26 cellular contexts compared by ENCODE assay signal in genomic region chr10:87940210-87940609, GRCh38.
"Had no signal": no experiment of that assay in that cellular context is flagged by ENCODE, and none has a peak within 500 bp of the region (broad histone marks: within the 10 kb centered on the region; RNA-seq: fewer than 3 reads in every experiment).

No MANE protein-coding gene starts in this region.

- H3K27ac Mint-ChIP-seq: activated CD4-positive, alpha-beta memory T cell treated with anti-CD3 and anti-CD28 coated beads for 36 hours; activated CD4-positive, alpha-beta T cell treated with anti-CD3 and anti-CD28 coated beads, Interleukin-2, amount 10 ng/mL, durations not matched to agents 7 days and 5 days; activated naive CD4-positive, alpha-beta T cell treated with anti-CD3 and anti-CD28 coated beads, Interleukin-2, amount 10 ng/mL, durations not matched to agents 7 days and 5 days; activated naive CD8-positive, alpha-beta T cell treated with anti-CD3 and anti-CD28 coated beads for 36 hours; activated T-helper 2 cell treated with anti-CD3 and anti-CD28 coated beads, Interferon-gamma antibody, Interleukin-2, Interleukin-4, amounts not matched to agents 10 μg/mL and 5 μg/mL and 100 μg/mL, durations not matched to agents 14 hours and 24 hours and 36 hours; T-cell had no signal

- H3K4me1 Mint-ChIP-seq: activated CD4-positive, alpha-beta T cell treated with anti-CD3 and anti-CD28 coated beads, Interleukin-2, amount 10 ng/mL, durations not matched to agents 7 days and 5 days; activated naive CD4-positive, alpha-beta T cell treated with anti-CD3 and anti-CD28 coated beads, Interleukin-2, amount 10 ng/mL, durations not matched to agents 7 days and 5 days had no signal

- H3K4me3 Mint-ChIP-seq: activated CD4-positive, alpha-beta memory T cell treated with anti-CD3 and anti-CD28 coated beads for 36 hours; activated CD4-positive, alpha-beta T cell treated with anti-CD3 and anti-CD28 coated beads, Interleukin-2, amount 10 ng/mL, durations not matched to agents 7 days and 5 days; activated naive CD4-positive, alpha-beta T cell treated with anti-CD3 and anti-CD28 coated beads, Interleukin-2, amount 10 ng/mL, durations not matched to agents 7 days and 5 days; activated naive CD8-positive, alpha-beta T cell treated with anti-CD3 and anti-CD28 coated beads for 36 hours; T-cell had no signal

- DNase-seq: activated CD4-positive, alpha-beta memory T cell treated with anti-CD3 and anti-CD28 coated beads for 36 hours; activated CD4-positive, alpha-beta T cell treated with anti-CD3 and anti-CD28 coated beads, Interleukin-2, amount 10 ng/mL, durations not matched to agents 7 days and 5 days; activated CD4-positive, CD25-positive, alpha-beta regulatory T cell; activated CD8-positive, alpha-beta memory T cell treated with anti-CD3 and anti-CD28 coated beads for 24 hours; activated gamma-delta T cell treated with Interleukin-2 at 50 U/mL for 16 hours; activated naive CD4-positive, alpha-beta T cell treated with anti-CD3 and anti-CD28 coated beads, Interleukin-2, amount 10 ng/mL, durations not matched to agents 7 days and 5 days; activated naive CD8-positive, alpha-beta T cell treated with anti-CD3 and anti-CD28 coated beads for 36 hours; activated T-cell treated with anti-CD3 and anti-CD28 coated beads for 4 hours; activated T-cell treated with anti-CD3 and anti-CD28 coated beads, Interleukin-2, amount 50 U/mL, for 48 hours; adrenal gland; anterior cingulate cortex; KG1; MV-4-11; NCI-H1092 treated with DMSO at 0.1 percent for 48 hours; NCI-H1417 treated with DMSO at 0.1 percent for 48 hours; NCI-H1694; NCI-H2029; NCI-H345; NCI-H510A; NCI-H526 treated with DMSO at 0.1 percent for 48 hours; NCI-H82; SIG-M5; T-cell had no signal

- H3K27ac ChIP-seq: adrenal gland, SK-N-MC, VCaP had no signal

- H3K36me3 ChIP-seq: adrenal gland had no signal

- H3K27me3 Mint-ChIP-seq: activated CD4-positive, alpha-beta memory T cell treated with anti-CD3 and anti-CD28 coated beads for 36 hours; activated CD4-positive, alpha-beta T cell treated with anti-CD3 and anti-CD28 coated beads, Interleukin-2, amount 10 ng/mL, durations not matched to agents 7 days and 5 days; activated naive CD4-positive, alpha-beta T cell treated with anti-CD3 and anti-CD28 coated beads, Interleukin-2, amount 10 ng/mL, durations not matched to agents 7 days and 5 days; activated naive CD8-positive, alpha-beta T cell treated with anti-CD3 and anti-CD28 coated beads for 36 hours; T-cell had no signal

- H3K9me3 Mint-ChIP-seq: activated CD4-positive, alpha-beta memory T cell treated with anti-CD3 and anti-CD28 coated beads for 36 hours; activated CD4-positive, alpha-beta T cell treated with anti-CD3 and anti-CD28 coated beads, Interleukin-2, amount 10 ng/mL, durations not matched to agents 7 days and 5 days; activated naive CD4-positive, alpha-beta T cell treated with anti-CD3 and anti-CD28 coated beads, Interleukin-2, amount 10 ng/mL, durations not matched to agents 7 days and 5 days; activated naive CD8-positive, alpha-beta T cell treated with anti-CD3 and anti-CD28 coated beads for 36 hours; activated T-helper 2 cell treated with anti-CD3 and anti-CD28 coated beads, Interferon-gamma antibody, Interleukin-2, Interleukin-4, amounts not matched to agents 10 μg/mL and 5 μg/mL and 100 μg/mL, durations not matched to agents 14 hours and 24 hours and 36 hours; T-cell had no signal

- H3K9me3 ChIP-seq: adrenal gland had no signal

- H3K4me3 ChIP-seq: adrenal gland, SK-N-MC had no signal

- H3K27me3 ChIP-seq: adrenal gland had no signal

- ATAC-seq: T-cell had no signal
